Comparison of ENCODE assay signal across 23 cellular contexts in genomic region chr1:78291872-78292271, GRCh38.
"Had no signal": no experiment of that assay in that cellular context is flagged by ENCODE, and none has a peak within 500 bp of the region (broad histone marks: within the 10 kb centered on the region; RNA-seq: fewer than 3 reads in every experiment).

No MANE protein-coding gene starts in this region.

- H3K79me2 ChIP-seq: hepatocyte had no signal

- H3K4me3 Mint-ChIP-seq: natural killer cell treated with Interleukin-12 subunit alpha and Interleukin-12 subunit beta and Interleukin-15 and Interleukin-18, amount 100 ng/mL, for 72 hours; neural progenitor cell; type B pancreatic cell had no signal

- H3K9me3 ChIP-seq: mucosa of descending colon, ovary, right atrium auricular region, sigmoid colon, stomach had no signal

- H3K4me2 ChIP-seq: hepatocyte, neural progenitor cell had no signal

- DNase-seq: cortex of kidney; dorsolateral prefrontal cortex; effector CD8-positive, alpha-beta T cell; head of caudate nucleus; left colon; left ventricle myocardium superior; mucosa of descending colon; nucleus accumbens; ovary; sigmoid colon; stimulated activated CD4-positive, alpha-beta T cell treated with anti-CD3 and anti-CD28 coated beads, Interleukin-12 subunit alpha, Interleukin-12 subunit beta, amount 100 ng/mL, for 4 hours; stimulated activated naive CD4-positive, alpha-beta T cell; stomach; substantia nigra had no signal

- H2AFZ ChIP-seq: hepatocyte, neural progenitor cell had no signal

- FAIRE-seq: urothelium cell line had no signal

- H3K4me1 Mint-ChIP-seq: neural progenitor cell had no signal

- ATAC-seq: esophagus mucosa; left colon; mucosa of descending colon; natural killer cell treated with Interleukin-12 subunit alpha and Interleukin-12 subunit beta and Interleukin-15 and Interleukin-18, amount 100 ng/mL, for 72 hours had no signal

- H3K9ac ChIP-seq: neural progenitor cell had no signal

- H3K36me3 ChIP-seq: neural progenitor cell, ovary, right atrium auricular region, sigmoid colon, stomach had no signal

- H3K4me1 ChIP-seq: neural progenitor cell, right atrium auricular region, sigmoid colon, stomach had no signal

- H3K36me3 Mint-ChIP-seq: natural killer cell treated with Interleukin-12 subunit alpha and Interleukin-12 subunit beta and Interleukin-15 and Interleukin-18, amount 100 ng/mL, for 72 hours; neural progenitor cell; type B pancreatic cell had no signal

- H3K27ac Mint-ChIP-seq: natural killer cell treated with Interleukin-12 subunit alpha and Interleukin-12 subunit beta and Interleukin-15 and Interleukin-18, amount 100 ng/mL, for 72 hours; neural progenitor cell; type B pancreatic cell had no signal

- H3K9me3 Mint-ChIP-seq: neural progenitor cell, type B pancreatic cell had no signal

- H3K27ac ChIP-seq: dorsolateral prefrontal cortex, hepatocyte, neural progenitor cell, ovary, sigmoid colon, stomach had no signal

- H3K4me3 ChIP-seq: dorsolateral prefrontal cortex, hepatocyte, lung, mucosa of descending colon, neural progenitor cell, ovary, right atrium auricular region, sigmoid colon, skin epidermis, stomach had no signal

- H3K27me3 ChIP-seq: neural progenitor cell, ovary, right atrium auricular region, sigmoid colon, stomach had no signal
